ENCODE assay signal across 20 cellular contexts in the genomic region with DNA sequence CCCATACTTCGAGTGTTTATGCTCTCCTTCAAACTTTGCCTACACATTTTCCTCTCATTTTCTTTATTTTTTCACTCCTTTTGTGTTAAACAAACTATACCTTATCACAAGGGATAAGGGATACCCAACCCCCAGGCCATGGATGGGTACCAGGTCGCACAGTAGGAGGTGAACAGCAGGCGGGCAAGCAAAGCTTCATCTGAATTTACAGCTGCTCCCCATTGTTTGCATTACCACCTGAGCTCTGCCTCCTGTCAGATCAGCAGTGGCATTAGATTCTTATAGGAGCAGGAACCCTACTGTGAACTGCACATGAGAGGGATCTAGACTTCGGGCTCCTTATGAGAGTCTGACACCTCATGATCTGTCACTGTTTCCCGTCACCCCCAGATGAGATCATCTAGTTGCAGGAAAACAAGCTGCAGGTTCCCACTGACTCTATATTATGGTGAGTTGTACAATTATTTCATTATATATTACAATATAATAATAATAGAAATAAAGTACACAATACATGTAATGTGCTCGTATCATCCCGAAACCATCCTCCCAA.
"Had no signal": no experiment of that assay in that cellular context is flagged by ENCODE, and none has a peak within 500 bp of the region (broad histone marks: within the 10 kb centered on the region; RNA-seq: fewer than 3 reads in every experiment).

No MANE protein-coding gene starts in this region.

- H3K4me1 ChIP-seq: breast epithelium, pancreas, right lobe of liver, transverse colon, uterus had no signal

- H3K27me3 ChIP-seq: breast epithelium, pancreas, right lobe of liver, transverse colon, uterus had no signal

- H3K27ac ChIP-seq: breast epithelium, pancreas, right lobe of liver, transverse colon, uterus had no signal

- H3K4me2 ChIP-seq: smooth muscle cell had no signal

- H3K9me3 ChIP-seq: breast epithelium, pancreas, right lobe of liver, transverse colon, uterus had no signal

- DNase-seq: activated CD4-positive, alpha-beta T cell treated with anti-CD3 and anti-CD28 coated beads, Interleukin-2, amount 50 U/mL, for 4 hours; activated CD8-positive, alpha-beta memory T cell treated with anti-CD3 and anti-CD28 coated beads for 24 hours; activated CD8-positive, alpha-beta memory T cell treated with anti-CD3 and anti-CD28 coated beads, Interleukin-2, amount 50 U/mL, for 4 hours; activated naive CD4-positive, alpha-beta T cell; activated naive CD8-positive, alpha-beta T cell treated with anti-CD3 and anti-CD28 coated beads, Interleukin-2, amount 10 ng/mL, durations not matched to agents 7 days and 5 days; activated T-cell treated with anti-CD3 and anti-CD28 coated beads, Interleukin-2, amount 50 U/mL, for 24 hours; amniotic stem cell; effector CD8-positive, alpha-beta T cell; foreskin melanocyte; glutamatergic neuron; hypothalamus; nephron progenitor cell; pancreas; right lobe of liver; stimulated activated CD4-positive, alpha-beta T cell treated with anti-CD3 and anti-CD28 coated beads, Interleukin-15, amount 100 ng/mL, for 24 hours; T-cell; transverse colon; uterus had no signal

- H3K4me3 ChIP-seq: breast epithelium, pancreas, right lobe of liver, smooth muscle cell, transverse colon, uterus had no signal

- H3K36me3 ChIP-seq: uterus had no signal
